14 cellular contexts compared by ENCODE assay signal in the genomic region with DNA sequence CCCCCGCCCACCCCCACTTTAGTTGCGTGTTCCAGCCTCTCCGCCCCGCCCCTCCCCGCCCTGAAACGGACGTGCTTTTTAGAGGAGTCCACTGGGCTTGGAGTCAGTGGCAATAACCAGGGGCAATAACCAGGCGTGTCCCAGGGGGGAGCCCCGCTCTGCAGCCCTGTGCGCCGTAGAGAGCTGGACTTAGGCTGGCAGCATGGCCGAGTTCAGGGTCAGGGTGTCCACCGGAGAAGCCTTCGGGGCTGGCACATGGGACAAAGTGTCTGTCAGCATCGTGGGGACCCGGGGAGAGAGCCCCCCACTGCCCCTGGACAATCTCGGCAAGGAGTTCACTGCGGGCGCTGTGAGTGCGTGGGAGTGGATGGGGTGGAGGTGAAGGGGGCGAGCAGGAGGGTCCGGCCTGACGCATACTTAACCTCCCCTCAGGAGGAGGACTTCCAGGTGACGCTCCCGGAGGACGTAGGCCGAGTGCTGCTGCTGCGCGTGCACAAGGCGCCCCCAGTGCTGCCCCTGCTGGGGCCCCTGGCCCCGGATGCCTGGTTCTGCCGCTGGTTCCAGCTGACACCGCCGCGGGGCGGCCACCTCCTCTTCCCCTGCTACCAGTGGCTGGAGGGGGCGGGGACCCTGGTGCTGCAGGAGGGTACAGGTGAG. TPM values are rescaled to one million over a fixed set of nuclear protein-coding genes. Genes with fewer than 3 reads are reported as not detected.
DNase-seq lines count a peak whose midpoint lies in the region; ATAC-seq and TF ChIP-seq lines count a peak whose summit lies in the region.
"Had no signal": no experiment of that assay in that cellular context is flagged by ENCODE, and none has a peak within 500 bp of the region (broad histone marks: within the 10 kb centered on the region; RNA-seq: fewer than 3 reads in every experiment).

A gene with protein sequence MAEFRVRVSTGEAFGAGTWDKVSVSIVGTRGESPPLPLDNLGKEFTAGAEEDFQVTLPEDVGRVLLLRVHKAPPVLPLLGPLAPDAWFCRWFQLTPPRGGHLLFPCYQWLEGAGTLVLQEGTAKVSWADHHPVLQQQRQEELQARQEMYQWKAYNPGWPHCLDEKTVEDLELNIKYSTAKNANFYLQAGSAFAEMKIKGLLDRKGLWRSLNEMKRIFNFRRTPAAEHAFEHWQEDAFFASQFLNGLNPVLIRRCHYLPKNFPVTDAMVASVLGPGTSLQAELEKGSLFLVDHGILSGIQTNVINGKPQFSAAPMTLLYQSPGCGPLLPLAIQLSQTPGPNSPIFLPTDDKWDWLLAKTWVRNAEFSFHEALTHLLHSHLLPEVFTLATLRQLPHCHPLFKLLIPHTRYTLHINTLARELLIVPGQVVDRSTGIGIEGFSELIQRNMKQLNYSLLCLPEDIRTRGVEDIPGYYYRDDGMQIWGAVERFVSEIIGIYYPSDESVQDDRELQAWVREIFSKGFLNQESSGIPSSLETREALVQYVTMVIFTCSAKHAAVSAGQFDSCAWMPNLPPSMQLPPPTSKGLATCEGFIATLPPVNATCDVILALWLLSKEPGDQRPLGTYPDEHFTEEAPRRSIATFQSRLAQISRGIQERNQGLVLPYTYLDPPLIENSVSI (plus strand): TSS at position 106 of the 657 bp plus-strand sequence. CDS start 97 bp downstream, at position 203.

- H3K36me3 Mint-ChIP-seq in neural progenitor cell = no peaks in the 10 kb centered on the region
- H3K36me3 Mint-ChIP-seq in CD4-positive, alpha-beta T cell (ENCODE audit: low read depth) = no peaks in the 10 kb centered on the region

- H4K20me1 ChIP-seq in neural progenitor cell (ENCODE audit: low read depth) = no peaks in the 10 kb centered on the region

- no peak within 1 kb of the TSS for H3K9ac ChIP-seq in neural progenitor cell

- CTCF ChIA-PET in CD4-positive, alpha-beta T cell (lab: Charles Lee) = no interaction called here

- H3K4me2 ChIP-seq in neural progenitor cell = no peak within 1 kb of the TSS

- H3K27ac ChIP-seq in left ventricle myocardium inferior (replicated peaks) = no peak within 1 kb of the TSS
- H3K27ac ChIP-seq in right atrium auricular region = no peak within 1 kb of the TSS
- H3K27ac ChIP-seq in esophagus squamous epithelium = peak within 1 kb of the TSS; percentile 36 to 84 (median 82)
- H3K27ac ChIP-seq in neural progenitor cell = no peak within 1 kb of the TSS
- H3K27ac ChIP-seq in upper lobe of left lung = peak within 1 kb of the TSS; percentile 24 to 96 (median 74)
- H3K27ac ChIP-seq in CD4-positive, alpha-beta T cell (ENCODE audit: low read depth, low read length) = no peak within 1 kb of the TSS

- peak; percentile 33 to 76 for ATAC-seq in upper lobe of left lung (ENCODE audit: low FRiP score in 2 of 2)
- no peak for ATAC-seq in GM21515 (IDR thresholded peaks at IDR 0.05; ENCODE audit: unreplicated experiment)
- no peak for ATAC-seq in CD4-positive, alpha-beta T cell (ENCODE audit: poor library complexity)

- no peaks in the 10 kb centered on the region for H3F3A ChIP-seq in neural progenitor cell (ENCODE audit: low read depth)

- H3K79me2 ChIP-seq in neural progenitor cell (ENCODE audit: low read depth) = no peaks in the 10 kb centered on the region

- H3K9me3 Mint-ChIP-seq in neural progenitor cell = peaks cover 3% of the 10 kb centered on the region
- no peaks in the 10 kb centered on the region for H3K9me3 Mint-ChIP-seq in CD4-positive, alpha-beta T cell

- H3K27me3 ChIP-seq in left ventricle myocardium inferior (ENCODE audit: low read depth) (peaks cover 59% of the 10 kb centered on the region), right atrium auricular region (peaks cover 0 to 6% of the 10 kb centered on the region in 2 donors), esophagus squamous epithelium (peaks cover 0 to 41% (median 0%) of the 10 kb centered on the region in 4 donors), neural progenitor cell (peaks cover 10% of the 10 kb centered on the region), upper lobe of left lung (peaks cover 0 to 7% (median 3%) of the 10 kb centered on the region in 4 donors)
- H3K27me3 ChIP-seq in CD4-positive, alpha-beta T cell (ENCODE audit: control insufficient read depth, insufficient read depth, low read length) = peaks cover 21% of the 10 kb centered on the region

- TF ChIP-seq CTCF in left ventricle myocardium inferior (IDR thresholded peaks at IDR 0.05; ENCODE audit: borderline replicate concordance) (no peak), right atrium auricular region (IDR thresholded peaks at IDR 0.05) (no peak), esophagus squamous epithelium (IDR thresholded peaks at IDR 0.05) (no peak), neural progenitor cell (IDR thresholded peaks at IDR 0.05) (no peak), upper lobe of left lung (IDR thresholded peaks at IDR 0.05) (no peak)
- no peak for TF ChIP-seq CTCF in CD4-positive, alpha-beta T cell (IDR thresholded peaks at IDR 0.05)

- peak within 1 kb of the TSS; percentile 7 for H3K4me3 Mint-ChIP-seq in neural progenitor cell
- H3K4me3 Mint-ChIP-seq in CD4-positive, alpha-beta T cell = no peak within 1 kb of the TSS

- DNase-seq in left ventricle myocardium inferior (no peak), right atrium auricular region (ENCODE audit: low spot score) (no peak), esophagus squamous epithelium (lab: John Stamatoyannopoulos, UW) (no peak), neural progenitor cell (ENCODE audit: low spot score) (no peak), upper lobe of left lung (peak; percentile 82 to 86), GM03348 (ENCODE audit: low spot score) (no peak)
- DNase-seq in CD4-positive, alpha-beta T cell = no peak
- DNase-seq: ACHN; NCI-H1436; NK-92 treated with Interleukin-12 subunit alpha and Interleukin-12 subunit beta, amount 100 ng/mL, for 24 hours; stimulated activated naive CD4-positive, alpha-beta T cell; SW 1271 had no signal

- no peaks in the 10 kb centered on the region for H3K9me3 ChIP-seq in left ventricle myocardium inferior (replicated peaks)
- H3K9me3 ChIP-seq in right atrium auricular region = no peaks in the 10 kb centered on the region
- no peaks in the 10 kb centered on the region for H3K9me3 ChIP-seq in esophagus squamous epithelium
- no peaks in the 10 kb centered on the region for H3K9me3 ChIP-seq in neural progenitor cell (ENCODE audit: low read depth)
- H3K9me3 ChIP-seq in upper lobe of left lung = no peaks in the 10 kb centered on the region
- H3K9me3 ChIP-seq in CD4-positive, alpha-beta T cell (ENCODE audit: control insufficient read depth, low read length) = no peaks in the 10 kb centered on the region

- H3K4me1 Mint-ChIP-seq in neural progenitor cell = no peaks in the 10 kb centered on the region
- peaks cover 4% of the 10 kb centered on the region for H3K4me1 Mint-ChIP-seq in CD4-positive, alpha-beta T cell (ENCODE audit: low read depth)

- no peak within 1 kb of the TSS for H2AFZ ChIP-seq in neural progenitor cell (replicated peaks)

- 0 to 4% methylated on average over 3 to 9 of the region's 37 CpGs for WGBS in esophagus squamous epithelium, 2 donors
- 12 to 13% methylated on average over 10 to 22 of the region's 37 CpGs for WGBS in upper lobe of left lung, 2 donors

- intact Hi-C loops in left ventricle myocardium inferior (cut with micrococcal nuclease) = no loop called here
- intact Hi-C loops in esophagus squamous epithelium (cut with DNase I) = no loop called here
- intact Hi-C loops in CD4-positive, alpha-beta T cell (cut with DNase I, micrococcal nuclease) = no loop called here

- H3K27me3 Mint-ChIP-seq in neural progenitor cell (ENCODE audit: insufficient read depth, low read depth) = peaks cover 31% of the 10 kb centered on the region
- H3K27me3 Mint-ChIP-seq in CD4-positive, alpha-beta T cell = peaks cover 57% of the 10 kb centered on the region

- POLR2A ChIA-PET in CD4-positive, alpha-beta T cell (lab: Charles Lee) = no interaction called here

- H3K4me1 ChIP-seq in left ventricle myocardium inferior (peaks cover 9% of the 10 kb centered on the region), right atrium auricular region (peaks cover 0 to 8% of the 10 kb centered on the region in 2 donors), esophagus squamous epithelium (peaks cover 8 to 49% (median 24%) of the 10 kb centered on the region in 3 donors), neural progenitor cell (no peaks in the 10 kb centered on the region), upper lobe of left lung (peaks cover 15 to 30% (median 22%) of the 10 kb centered on the region in 4 donors)

- peak in 1 of 4 donors; percentile 34 for TF ChIP-seq POLR2A in esophagus squamous epithelium (IDR thresholded peaks at IDR 0.05)
- TF ChIP-seq POLR2A in upper lobe of left lung (IDR thresholded peaks at IDR 0.05) = peak in 1 of 4 donors; percentile 87

- no peak within 1 kb of the TSS for H3K27ac Mint-ChIP-seq in neural progenitor cell
- H3K27ac Mint-ChIP-seq in CD4-positive, alpha-beta T cell = no peak within 1 kb of the TSS

- H3K4me3 ChIP-seq in left ventricle myocardium inferior (peak within 1 kb of the TSS; percentile 27), right atrium auricular region (peak within 1 kb of the TSS in 1 of 2 donors; percentile 36), esophagus squamous epithelium (peak within 1 kb of the TSS; percentile 48 to 69 (median 58)), neural progenitor cell (no peak within 1 kb of the TSS), upper lobe of left lung (peak within 1 kb of the TSS in 3 of 4 donors; percentile 43 to 57 (median 51))

- H3K36me3 ChIP-seq in left ventricle myocardium inferior (no peaks in the 10 kb centered on the region), right atrium auricular region (no peaks in the 10 kb centered on the region), esophagus squamous epithelium (peaks cover 0 to 15% (median 0%) of the 10 kb centered on the region in 3 donors), neural progenitor cell (no peaks in the 10 kb centered on the region), upper lobe of left lung (no peaks in the 10 kb centered on the region)

- no peak for TF ChIP-seq EP300 in upper lobe of left lung (IDR thresholded peaks at IDR 0.05)

RNA-seq across cellular contexts. Expression of the gene that starts here (rescaled TPM):
- not detected for total RNA-seq in left ventricle myocardium inferior
- 1 to 10 TPM; 1.2 to 1.8 TPM for total RNA-seq in right atrium auricular region
- total RNA-seq in esophagus squamous epithelium = 100 to 1,000 TPM in 1 of 4 donors, 10 to 100 TPM in 3; 24.0 to 104 (median 50.5) TPM
- 0.06 TPM in 1 of 2 replicates, not detected in the other for total RNA-seq in neural progenitor cell (ENCODE audit: low replicate concordance)
- total RNA-seq in upper lobe of left lung = 100 to 1,000 TPM in 3 of 6 donors, 10 to 100 TPM in 3; 46.2 to 177 (median 105) TPM
- not detected for total RNA-seq in CD4-positive, alpha-beta T cell
- total RNA-seq: HT-29 had no signal

Comparison
In these comparisons a context has a peak if more than half of its experiments do, and no peak if none do; other contexts are left out.
1. RNA of the gene that starts here (total RNA-seq): 46.2 to 177 TPM in upper lobe of left lung and 24.0 to 104 TPM in esophagus squamous epithelium; 1.2 to 1.8 TPM in right atrium auricular region, not detected in left ventricle myocardium inferior (single experiment), not detected in CD4-positive, alpha-beta T cell and 0.06 TPM in neural progenitor cell; every median in the first group is over 4 times any median in the second.
2. DNase-seq: peak in upper lobe of left lung (2 of 2); none in left ventricle myocardium inferior (single experiment), right atrium auricular region (single experiment), esophagus squamous epithelium (single experiment), neural progenitor cell (single experiment), CD4-positive, alpha-beta T cell (0 of 10) and GM03348 (single experiment).
3. H3K27ac ChIP-seq: peak in esophagus squamous epithelium (4 of 4) and upper lobe of left lung (4 of 4); none in left ventricle myocardium inferior (single experiment), right atrium auricular region (0 of 2), neural progenitor cell (single experiment) and CD4-positive, alpha-beta T cell (single experiment).
4. ATAC-seq: peak in upper lobe of left lung (2 of 2); none in GM21515 (single experiment) and CD4-positive, alpha-beta T cell (single experiment).